Comparison of ENCODE assay signal across 2 cellular contexts in the genomic region with DNA sequence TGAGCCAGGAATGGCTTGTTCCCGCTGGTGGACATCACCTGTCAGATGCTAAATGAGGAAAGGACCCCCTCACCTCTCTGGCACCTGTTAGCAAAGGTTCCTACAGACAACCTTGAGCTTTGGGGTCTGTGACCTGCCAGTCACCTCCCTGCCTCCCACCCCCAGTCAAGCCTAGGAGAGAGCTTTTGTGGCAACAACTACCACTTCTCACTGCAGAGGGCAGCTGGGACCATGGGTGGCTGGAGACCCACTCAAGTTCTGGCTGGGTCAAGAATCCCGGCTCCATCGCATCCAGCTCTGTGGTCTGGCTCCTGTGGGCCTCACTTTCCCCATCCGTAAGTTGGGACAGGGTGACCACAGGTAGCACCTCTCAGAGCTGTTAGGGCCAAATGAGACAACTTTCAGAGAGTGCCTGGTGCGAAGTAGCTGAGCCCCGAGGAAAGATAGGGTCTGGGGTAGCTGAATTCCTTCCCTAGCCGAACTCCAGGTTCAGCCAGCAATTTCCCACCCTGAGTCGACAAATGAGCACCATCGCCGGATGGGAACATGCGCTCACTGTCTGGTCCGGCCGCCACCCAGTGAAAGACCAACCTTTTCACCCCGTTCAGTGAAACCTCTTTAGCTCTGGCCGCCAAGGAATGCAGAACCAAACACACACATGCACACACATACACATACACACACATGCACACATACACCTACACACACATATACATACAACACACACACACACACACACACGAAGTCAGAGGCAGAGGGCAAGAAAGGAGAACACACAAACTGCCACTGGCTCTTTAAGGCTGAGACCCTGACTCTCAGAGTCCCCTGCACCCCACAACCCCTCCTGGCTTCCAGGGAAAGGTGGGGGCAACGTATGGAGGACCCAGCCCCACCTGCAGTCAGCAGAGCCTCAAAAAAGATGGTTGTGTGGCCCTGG.
TF ChIP-seq lines count a peak whose summit lies in the region.

No MANE protein-coding gene starts in this region.

TF ChIP-seq in SK-N-SH, 30 proteins besides CTCF, POLR2A, EP300 and RAD21 (continued from another document):
- no peak for TF ChIP-seq CHD2 (IDR thresholded peaks at IDR 0.05; ENCODE audit: low read length, partially characterized antibody)
- TF ChIP-seq TAF1 (IDR thresholded peaks at IDR 0.05; ENCODE audit: borderline replicate concordance, low read depth, low read length): no peak
- no peak for TF ChIP-seq TCF12 (IDR thresholded peaks at IDR 0.05)
- TF ChIP-seq, protein P1, sequence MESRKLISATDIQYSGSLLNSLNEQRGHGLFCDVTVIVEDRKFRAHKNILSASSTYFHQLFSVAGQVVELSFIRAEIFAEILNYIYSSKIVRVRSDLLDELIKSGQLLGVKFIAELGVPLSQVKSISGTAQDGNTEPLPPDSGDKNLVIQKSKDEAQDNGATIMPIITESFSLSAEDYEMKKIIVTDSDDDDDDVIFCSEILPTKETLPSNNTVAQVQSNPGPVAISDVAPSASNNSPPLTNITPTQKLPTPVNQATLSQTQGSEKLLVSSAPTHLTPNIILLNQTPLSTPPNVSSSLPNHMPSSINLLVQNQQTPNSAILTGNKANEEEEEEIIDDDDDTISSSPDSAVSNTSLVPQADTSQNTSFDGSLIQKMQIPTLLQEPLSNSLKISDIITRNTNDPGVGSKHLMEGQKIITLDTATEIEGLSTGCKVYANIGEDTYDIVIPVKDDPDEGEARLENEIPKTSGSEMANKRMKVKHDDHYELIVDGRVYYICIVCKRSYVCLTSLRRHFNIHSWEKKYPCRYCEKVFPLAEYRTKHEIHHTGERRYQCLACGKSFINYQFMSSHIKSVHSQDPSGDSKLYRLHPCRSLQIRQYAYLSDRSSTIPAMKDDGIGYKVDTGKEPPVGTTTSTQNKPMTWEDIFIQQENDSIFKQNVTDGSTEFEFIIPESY (IDR thresholded peaks at IDR 0.05; ENCODE audit: borderline replicate concordance, low read depth): no peak
- no peak for TF ChIP-seq RCOR1 (IDR thresholded peaks at IDR 0.05; ENCODE audit: low read length)
- TF ChIP-seq, protein P2, sequence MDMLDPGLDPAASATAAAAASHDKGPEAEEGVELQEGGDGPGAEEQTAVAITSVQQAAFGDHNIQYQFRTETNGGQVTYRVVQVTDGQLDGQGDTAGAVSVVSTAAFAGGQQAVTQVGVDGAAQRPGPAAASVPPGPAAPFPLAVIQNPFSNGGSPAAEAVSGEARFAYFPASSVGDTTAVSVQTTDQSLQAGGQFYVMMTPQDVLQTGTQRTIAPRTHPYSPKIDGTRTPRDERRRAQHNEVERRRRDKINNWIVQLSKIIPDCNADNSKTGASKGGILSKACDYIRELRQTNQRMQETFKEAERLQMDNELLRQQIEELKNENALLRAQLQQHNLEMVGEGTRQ (IDR thresholded peaks at IDR 0.05; ENCODE audit: borderline replicate concordance, low read depth, low read length): no peak
- no peak for TF ChIP-seq MEF2A (IDR thresholded peaks at IDR 0.05; ENCODE audit: borderline replicate concordance, low read depth)
- TF ChIP-seq, protein P3, sequence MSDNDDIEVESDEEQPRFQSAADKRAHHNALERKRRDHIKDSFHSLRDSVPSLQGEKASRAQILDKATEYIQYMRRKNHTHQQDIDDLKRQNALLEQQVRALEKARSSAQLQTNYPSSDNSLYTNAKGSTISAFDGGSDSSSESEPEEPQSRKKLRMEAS (IDR thresholded peaks at IDR 0.05; ENCODE audit: low read depth): no peak
- no peak for TF ChIP-seq TEAD4 (IDR thresholded peaks at IDR 0.05; ENCODE audit: borderline replicate concordance, insufficient read depth)
- TF ChIP-seq NFIC (IDR thresholded peaks at IDR 0.05; ENCODE audit: borderline replicate concordance): no peak
- no peak for TF ChIP-seq RFX5 (IDR thresholded peaks at IDR 0.05; ENCODE audit: low read length)
- TF ChIP-seq, protein P4, sequence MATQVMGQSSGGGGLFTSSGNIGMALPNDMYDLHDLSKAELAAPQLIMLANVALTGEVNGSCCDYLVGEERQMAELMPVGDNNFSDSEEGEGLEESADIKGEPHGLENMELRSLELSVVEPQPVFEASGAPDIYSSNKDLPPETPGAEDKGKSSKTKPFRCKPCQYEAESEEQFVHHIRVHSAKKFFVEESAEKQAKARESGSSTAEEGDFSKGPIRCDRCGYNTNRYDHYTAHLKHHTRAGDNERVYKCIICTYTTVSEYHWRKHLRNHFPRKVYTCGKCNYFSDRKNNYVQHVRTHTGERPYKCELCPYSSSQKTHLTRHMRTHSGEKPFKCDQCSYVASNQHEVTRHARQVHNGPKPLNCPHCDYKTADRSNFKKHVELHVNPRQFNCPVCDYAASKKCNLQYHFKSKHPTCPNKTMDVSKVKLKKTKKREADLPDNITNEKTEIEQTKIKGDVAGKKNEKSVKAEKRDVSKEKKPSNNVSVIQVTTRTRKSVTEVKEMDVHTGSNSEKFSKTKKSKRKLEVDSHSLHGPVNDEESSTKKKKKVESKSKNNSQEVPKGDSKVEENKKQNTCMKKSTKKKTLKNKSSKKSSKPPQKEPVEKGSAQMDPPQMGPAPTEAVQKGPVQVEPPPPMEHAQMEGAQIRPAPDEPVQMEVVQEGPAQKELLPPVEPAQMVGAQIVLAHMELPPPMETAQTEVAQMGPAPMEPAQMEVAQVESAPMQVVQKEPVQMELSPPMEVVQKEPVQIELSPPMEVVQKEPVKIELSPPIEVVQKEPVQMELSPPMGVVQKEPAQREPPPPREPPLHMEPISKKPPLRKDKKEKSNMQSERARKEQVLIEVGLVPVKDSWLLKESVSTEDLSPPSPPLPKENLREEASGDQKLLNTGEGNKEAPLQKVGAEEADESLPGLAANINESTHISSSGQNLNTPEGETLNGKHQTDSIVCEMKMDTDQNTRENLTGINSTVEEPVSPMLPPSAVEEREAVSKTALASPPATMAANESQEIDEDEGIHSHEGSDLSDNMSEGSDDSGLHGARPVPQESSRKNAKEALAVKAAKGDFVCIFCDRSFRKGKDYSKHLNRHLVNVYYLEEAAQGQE (IDR thresholded peaks at IDR 0.05; ENCODE audit: low read depth, low read length): no peak

TF ChIP-seq in SK-N-SH treated with all-trans-retinoic acid at 6 μM for 48 hours, 23 proteins besides CTCF, POLR2A, EP300 and RAD21 (continued from another document):
- TF ChIP-seq ESRRG (CRISPR knock-in tag; IDR thresholded peaks at IDR 0.05): no peak
- no peak for TF ChIP-seq RARB (CRISPR knock-in tag; IDR thresholded peaks at IDR 0.05)
- no peak for TF ChIP-seq OSR1 (CRISPR knock-in tag; IDR thresholded peaks at IDR 0.05)
- TF ChIP-seq, protein P5, sequence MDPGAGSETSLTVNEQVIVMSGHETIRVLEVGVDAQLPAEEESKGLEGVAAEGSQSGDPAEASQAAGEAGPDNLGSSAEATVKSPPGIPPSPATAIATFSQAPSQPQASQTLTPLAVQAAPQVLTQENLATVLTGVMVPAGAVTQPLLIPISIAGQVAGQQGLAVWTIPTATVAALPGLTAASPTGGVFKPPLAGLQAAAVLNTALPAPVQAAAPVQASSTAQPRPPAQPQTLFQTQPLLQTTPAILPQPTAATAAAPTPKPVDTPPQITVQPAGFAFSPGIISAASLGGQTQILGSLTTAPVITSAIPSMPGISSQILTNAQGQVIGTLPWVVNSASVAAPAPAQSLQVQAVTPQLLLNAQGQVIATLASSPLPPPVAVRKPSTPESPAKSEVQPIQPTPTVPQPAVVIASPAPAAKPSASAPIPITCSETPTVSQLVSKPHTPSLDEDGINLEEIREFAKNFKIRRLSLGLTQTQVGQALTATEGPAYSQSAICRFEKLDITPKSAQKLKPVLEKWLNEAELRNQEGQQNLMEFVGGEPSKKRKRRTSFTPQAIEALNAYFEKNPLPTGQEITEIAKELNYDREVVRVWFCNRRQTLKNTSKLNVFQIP (CRISPR knock-in tag; IDR thresholded peaks at IDR 0.05; ENCODE audit: borderline replicate concordance, low read depth): no peak
- no peak for TF ChIP-seq ISL1 (CRISPR knock-in tag; IDR thresholded peaks at IDR 0.05)
- TF ChIP-seq ZFP3 (CRISPR knock-in tag; IDR thresholded peaks at IDR 0.05): no peak
- no peak for TF ChIP-seq ARNTL (CRISPR knock-in tag; IDR thresholded peaks at IDR 0.05; ENCODE audit: borderline replicate concordance, low read depth)
- no peak for TF ChIP-seq TOX (CRISPR knock-in tag; IDR thresholded peaks at IDR 0.05; ENCODE audit: borderline replicate concordance)
- TF ChIP-seq PPARA (CRISPR knock-in tag; IDR thresholded peaks at IDR 0.05; ENCODE audit: borderline replicate concordance): no peak
- no peak for TF ChIP-seq ZFP30 (CRISPR knock-in tag; IDR thresholded peaks at IDR 0.05)
- TF ChIP-seq, protein P6, sequence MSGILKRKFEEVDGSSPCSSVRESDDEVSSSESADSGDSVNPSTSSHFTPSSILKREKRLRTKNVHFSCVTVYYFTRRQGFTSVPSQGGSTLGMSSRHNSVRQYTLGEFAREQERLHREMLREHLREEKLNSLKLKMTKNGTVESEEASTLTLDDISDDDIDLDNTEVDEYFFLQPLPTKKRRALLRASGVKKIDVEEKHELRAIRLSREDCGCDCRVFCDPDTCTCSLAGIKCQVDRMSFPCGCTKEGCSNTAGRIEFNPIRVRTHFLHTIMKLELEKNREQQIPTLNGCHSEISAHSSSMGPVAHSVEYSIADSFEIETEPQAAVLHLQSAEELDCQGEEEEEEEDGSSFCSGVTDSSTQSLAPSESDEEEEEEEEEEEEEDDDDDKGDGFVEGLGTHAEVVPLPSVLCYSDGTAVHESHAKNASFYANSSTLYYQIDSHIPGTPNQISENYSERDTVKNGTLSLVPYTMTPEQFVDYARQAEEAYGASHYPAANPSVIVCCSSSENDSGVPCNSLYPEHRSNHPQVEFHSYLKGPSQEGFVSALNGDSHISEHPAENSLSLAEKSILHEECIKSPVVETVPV (CRISPR knock-in tag; IDR thresholded peaks at IDR 0.05): no peak
- no peak for TF ChIP-seq SNAI2 (CRISPR knock-in tag; IDR thresholded peaks at IDR 0.05)
- TF ChIP-seq CSDC2 (CRISPR knock-in tag; IDR thresholded peaks at IDR 0.05): no peak
